In genomic region chr5:148457183-148457620, GRCh38 we compare ENCODE assay signal across 8 cellular contexts.
A peak's percentile ranks its signal among the peaks of the same experiment; 100 is the strongest.
DNase-seq lines count a peak whose midpoint lies in the region; ATAC-seq and TF ChIP-seq lines count a peak whose summit lies in the region.

No MANE protein-coding gene starts in this region.

- TF ChIP-seq CTCF in NB4 (IDR thresholded peaks at IDR 0.05; ENCODE audit: low read depth, low read length), result peak; percentile 18
- peak; percentile 40 for TF ChIP-seq CTCF in neural cell (IDR thresholded peaks at IDR 0.05; ENCODE audit: poor library complexity, severe bottlenecking)
- TF ChIP-seq CTCF in omental fat pad (IDR thresholded peaks at IDR 0.05), result no peak

- peak overlapping the region; percentile 9 for H2AFZ ChIP-seq in neural cell (ENCODE audit: low read depth, low read length)

- H3K9me2 ChIP-seq in neural cell (ENCODE audit: insufficient read depth, low read length), result no peaks in the 10 kb centered on the region

- H4K20me1 ChIP-seq in neural cell (ENCODE audit: insufficient read depth), result no peaks in the 10 kb centered on the region

- H3K27me3 Mint-ChIP-seq in activated naive CD8-positive, alpha-beta T cell treated with anti-CD3 and anti-CD28 coated beads, Interleukin-2, amount 10 ng/mL, durations not matched to agents 7 days and 5 days, result peaks cover 20% of the 10 kb centered on the region

- no peak overlapping the region for H3K4me2 ChIP-seq in neural cell (ENCODE audit: low read length)

- DNase-seq in D341Med (ENCODE audit: low spot score), result peak; percentile 63
- DNase-seq in NB4 (ENCODE audit: low read depth), result peak; percentile 38
- no peak for DNase-seq in activated naive CD8-positive, alpha-beta T cell treated with anti-CD3 and anti-CD28 coated beads, Interleukin-2, amount 10 ng/mL, durations not matched to agents 7 days and 5 days
- DNase-seq in omental fat pad (ENCODE audit: low spot score), result no peak
- DNase-seq in pons (ENCODE audit: low spot score), result no peak
- no peak for DNase-seq in cortex of kidney (lab: John Stamatoyannopoulos, UW)

- peak; percentile 63 for ATAC-seq in GM21515 (IDR thresholded peaks at IDR 0.05; ENCODE audit: unreplicated experiment)
- peak; percentile 52 for ATAC-seq in activated naive CD8-positive, alpha-beta T cell treated with anti-CD3 and anti-CD28 coated beads, Interleukin-2, amount 10 ng/mL, durations not matched to agents 7 days and 5 days (ENCODE audit: low read depth)
- no peak for ATAC-seq in omental fat pad (ENCODE audit: low FRiP score)

- no peak overlapping the region for H3K4me3 Mint-ChIP-seq in activated naive CD8-positive, alpha-beta T cell treated with anti-CD3 and anti-CD28 coated beads, Interleukin-2, amount 10 ng/mL, durations not matched to agents 7 days and 5 days

- TF ChIP-seq RAD21 in neural cell (conservative IDR thresholded peaks at IDR 0.05), result no peak

- no peaks in the 10 kb centered on the region for H3K36me3 ChIP-seq in neural cell (ENCODE audit: insufficient read depth, low read length)

- H3K27ac Mint-ChIP-seq in activated naive CD8-positive, alpha-beta T cell treated with anti-CD3 and anti-CD28 coated beads, Interleukin-2, amount 10 ng/mL, durations not matched to agents 7 days and 5 days, result no peak overlapping the region

- H3K9me3 Mint-ChIP-seq in activated naive CD8-positive, alpha-beta T cell treated with anti-CD3 and anti-CD28 coated beads, Interleukin-2, amount 10 ng/mL, durations not matched to agents 7 days and 5 days, result no peaks in the 10 kb centered on the region

- no peak overlapping the region for H3K27ac ChIP-seq in neural cell (ENCODE audit: low read length)

- POLR2A ChIA-PET in activated naive CD8-positive, alpha-beta T cell treated with anti-CD3 and anti-CD28 coated beads, Interleukin-2, amount 10 ng/mL, durations not matched to agents 7 days and 5 days (lab: Charles Lee), result no interaction called here

- no peak for TF ChIP-seq EP300 in neural cell (conservative IDR thresholded peaks at IDR 0.05; ENCODE audit: poor library complexity, severe bottlenecking)

- no peaks in the 10 kb centered on the region for H3K9me3 ChIP-seq in neural cell (ENCODE audit: low read length)

- H3K36me3 Mint-ChIP-seq in activated naive CD8-positive, alpha-beta T cell treated with anti-CD3 and anti-CD28 coated beads, Interleukin-2, amount 10 ng/mL, durations not matched to agents 7 days and 5 days, result no peaks in the 10 kb centered on the region

- no peaks in the 10 kb centered on the region for H3K79me2 ChIP-seq in neural cell (replicated peaks; ENCODE audit: insufficient read depth, low read length)

- H3K27me3 ChIP-seq in neural cell (ENCODE audit: insufficient read depth, low read depth, low read length), result no peaks in the 10 kb centered on the region

- H3F3A ChIP-seq in neural cell (ENCODE audit: insufficient read depth, low read length, poor library complexity, severe bottlenecking), result no peaks in the 10 kb centered on the region

- H3K4me1 Mint-ChIP-seq in activated naive CD8-positive, alpha-beta T cell treated with anti-CD3 and anti-CD28 coated beads, Interleukin-2, amount 10 ng/mL, durations not matched to agents 7 days and 5 days, result no peaks in the 10 kb centered on the region

- H3K4me3 ChIP-seq in NB4 (ENCODE audit: low read depth, low read length) (no peak overlapping the region), neural cell (ENCODE audit: low read length) (no peak overlapping the region)

- no peak overlapping the region for H3K9ac ChIP-seq in neural cell (ENCODE audit: low read length)

- no peak for TF ChIP-seq POLR2A in NB4 (IDR thresholded peaks at IDR 0.05; ENCODE audit: extremely low read depth, insufficient read length)

TF ChIP-seq in neural cell, 6 proteins besides CTCF, POLR2A, EP300 and RAD21:
- TF ChIP-seq SMC3 (conservative IDR thresholded peaks at IDR 0.05; ENCODE audit: poor library complexity) (no peak), TAF1 (IDR thresholded peaks at IDR 0.05; ENCODE audit: low read depth) (no peak), REST (IDR thresholded peaks at IDR 0.05; ENCODE audit: borderline replicate concordance) (no peak), EZH2 (IDR thresholded peaks at IDR 0.05; ENCODE audit: borderline replicate concordance, insufficient read depth, low read length, poor library complexity, severe bottlenecking) (no peak), POLR2AphosphoS5 (IDR thresholded peaks at IDR 0.05) (no peak), MXI1 (conservative IDR thresholded peaks at IDR 0.05; ENCODE audit: poor library complexity, severe bottlenecking) (no peak)

Comparison
In these comparisons a context has a peak if more than half of its experiments do, and no peak if none do; other contexts are left out.
1. DNase-seq: peak in D341Med (single experiment) and NB4 (single experiment); none in activated naive CD8-positive, alpha-beta T cell treated with anti-CD3 and anti-CD28 coated beads, Interleukin-2, amount 10 ng/mL, durations not matched to agents 7 days and 5 days (single experiment), omental fat pad (single experiment), pons (single experiment) and cortex of kidney (single experiment).
2. CTCF ChIP-seq: peak in NB4 (single experiment) and neural cell (single experiment); none in omental fat pad (0 of 3).